11 cellular contexts compared by ENCODE assay signal in genomic region chr12:118188690-118189371, GRCh38. TPM values are rescaled to one million over a fixed set of nuclear protein-coding genes. Genes with fewer than 3 reads are reported as not detected.
DNase-seq lines count a peak whose midpoint lies in the region; ATAC-seq and TF ChIP-seq lines count a peak whose summit lies in the region.
"Had no signal": no experiment of that assay in that cellular context is flagged by ENCODE, and none has a peak within 500 bp of the region (broad histone marks: within the 10 kb centered on the region; RNA-seq: fewer than 3 reads in every experiment).

No MANE protein-coding gene starts in this region.

- H4K20me1 ChIP-seq in GM23338 (replicated peaks; ENCODE audit: insufficient read depth) = no peaks in the 10 kb centered on the region

- H3K36me3 ChIP-seq in GM23338 (ENCODE audit: insufficient read depth) (no peaks in the 10 kb centered on the region), adrenal gland (replicated peaks in 1 of 2) (no peaks in the 10 kb centered on the region), cardiac muscle cell (no peaks in the 10 kb centered on the region), rectal smooth muscle tissue (ENCODE audit: control insufficient read depth, insufficient read depth, low read length) (no peaks in the 10 kb centered on the region)
- H3K36me3 ChIP-seq: SJSA1 had no signal

- TF ChIP-seq POLR2A in adrenal gland (IDR thresholded peaks at IDR 0.05) = peak in 1 of 2 donors; percentile 29

- no peaks in the 10 kb centered on the region for H3K36me3 Mint-ChIP-seq in GM23338 (ENCODE audit: low read depth)
- peaks cover 9% of the 10 kb centered on the region for H3K36me3 Mint-ChIP-seq in T-helper 2 cell treated with Interferon-gamma antibody and Interleukin-4, amounts not matched to agents 5 μg/mL and 100 μg/mL, for 36 hours (ENCODE audit: low read depth)

- H3K27ac Mint-ChIP-seq in GM23338 = no peak overlapping the region
- no peak overlapping the region for H3K27ac Mint-ChIP-seq in T-helper 2 cell treated with Interferon-gamma antibody and Interleukin-4, amounts not matched to agents 5 μg/mL and 100 μg/mL, for 36 hours

- TF ChIP-seq CTCF in GM23338 (conservative IDR thresholded peaks at IDR 0.05; ENCODE audit: low read depth in 2 of 2) = no peak
- peak in 1 of 6 experiments; percentile 24 for TF ChIP-seq CTCF in adrenal gland (IDR thresholded peaks at IDR 0.05)
- no peak for TF ChIP-seq CTCF in cardiac muscle cell (IDR thresholded peaks at IDR 0.05; ENCODE audit: low read depth, low read length)

- H3K4me2 ChIP-seq in GM23338 = peak overlapping the region; percentile 16

- H3F3A ChIP-seq in GM23338 (replicated peaks; ENCODE audit: low read depth) = no peaks in the 10 kb centered on the region

- H2AFZ ChIP-seq in GM23338 = no peak overlapping the region

- intact Hi-C loops in adrenal gland (cut with DNase I) = no loop called here

- DNase-seq in GM23338 (ENCODE audit: low spot score) = peak; percentile 22
- peak; percentile 59 to 77 (median 65) for DNase-seq in adrenal gland
- DNase-seq in cardiac muscle cell (ENCODE audit: low read depth in 1 of 2, low spot score in 1 of 2) = peak in 1 of 2 donors; percentile 80
- DNase-seq in COLO668 (lab: John Stamatoyannopoulos, UW; ENCODE audit: unreplicated experiment) = no peak
- DNase-seq in T-helper 2 cell treated with Interferon-gamma antibody and Interleukin-4, amounts not matched to agents 5 μg/mL and 100 μg/mL, for 36 hours (ENCODE audit: low spot score) = no peak
- DNase-seq: stimulated activated CD4-positive, alpha-beta T cell treated with anti-CD3 and anti-CD28 coated beads, Interleukin-12 subunit alpha, Interleukin-12 subunit beta, amount 100 ng/mL, for 4 hours had no signal

- H3K9me2 ChIP-seq in GM23338 (ENCODE audit: insufficient read depth) = no peaks in the 10 kb centered on the region

- ATAC-seq in GM23338 (peak; percentile 14; the same call in 1 of the 3 replicates), HG02588 (IDR thresholded peaks at IDR 0.05; ENCODE audit: unreplicated experiment) (no peak), GM18868 (IDR thresholded peaks at IDR 0.05; ENCODE audit: unreplicated experiment) (no peak)
- ATAC-seq: GM12878 had no signal

- H3K27me3 Mint-ChIP-seq in GM23338 (ENCODE audit: insufficient read depth, low read depth, poor library complexity) = no peaks in the 10 kb centered on the region
- no peaks in the 10 kb centered on the region for H3K27me3 Mint-ChIP-seq in T-helper 2 cell treated with Interferon-gamma antibody and Interleukin-4, amounts not matched to agents 5 μg/mL and 100 μg/mL, for 36 hours (ENCODE audit: low read depth)

- H3K4me1 Mint-ChIP-seq in GM23338 = peaks cover 23% of the 10 kb centered on the region
- H3K4me1 Mint-ChIP-seq in T-helper 2 cell treated with Interferon-gamma antibody and Interleukin-4, amounts not matched to agents 5 μg/mL and 100 μg/mL, for 36 hours (ENCODE audit: low read depth) = no peaks in the 10 kb centered on the region

- H3K27ac ChIP-seq in GM23338 (ENCODE audit: low read depth) (0 out of 2 replicates have a peak overlapping the region, but pooled peaks have one; percentile 47), adrenal gland (peak overlapping the region in 4 of 5 donors; percentile 17 to 89 (median 62)), cardiac muscle cell (peak overlapping the region; percentile 98), rectal smooth muscle tissue (ENCODE audit: low read depth, low read length) (no peak overlapping the region)

- H3K27me3 ChIP-seq in GM23338 (ENCODE audit: insufficient read depth) (no peaks in the 10 kb centered on the region), adrenal gland (no peaks in the 10 kb centered on the region), cardiac muscle cell (no peaks in the 10 kb centered on the region), rectal smooth muscle tissue (ENCODE audit: control insufficient read depth, insufficient read depth, low read length) (no peaks in the 10 kb centered on the region)
- H3K27me3 ChIP-seq: SJSA1 had no signal

- H3K4me1 ChIP-seq in GM23338 (ENCODE audit: insufficient read depth) = peaks cover 16% of the 10 kb centered on the region
- H3K4me1 ChIP-seq in adrenal gland (replicated peaks in 1 of 2) = peaks cover 22 to 34% of the 10 kb centered on the region in 2 donors
- peaks cover 15% of the 10 kb centered on the region for H3K4me1 ChIP-seq in cardiac muscle cell (ENCODE audit: low read depth)
- peaks cover 7% of the 10 kb centered on the region for H3K4me1 ChIP-seq in rectal smooth muscle tissue (ENCODE audit: control insufficient read depth, insufficient read depth, low read length)
- H3K4me1 ChIP-seq: SJSA1 had no signal

- H3K9me3 Mint-ChIP-seq in GM23338 = no peaks in the 10 kb centered on the region
- H3K9me3 Mint-ChIP-seq in T-helper 2 cell treated with Interferon-gamma antibody and Interleukin-4, amounts not matched to agents 5 μg/mL and 100 μg/mL, for 36 hours = no peaks in the 10 kb centered on the region

- WGBS in adrenal gland, 4 donors = 25 to 46% (median 25%) methylated on average over 10 of the region's 10 CpGs

- no peak overlapping the region for H3K4me3 Mint-ChIP-seq in GM23338
- H3K4me3 Mint-ChIP-seq in T-helper 2 cell treated with Interferon-gamma antibody and Interleukin-4, amounts not matched to agents 5 μg/mL and 100 μg/mL, for 36 hours = no peak overlapping the region

- no peaks in the 10 kb centered on the region for H3K9me3 ChIP-seq in adrenal gland (replicated peaks in 1 of 3)
- no peaks in the 10 kb centered on the region for H3K9me3 ChIP-seq in cardiac muscle cell (ENCODE audit: low read depth)
- H3K9me3 ChIP-seq: SJSA1 had no signal

- H3K79me2 ChIP-seq in GM23338 (replicated peaks; ENCODE audit: insufficient read depth) = no peaks in the 10 kb centered on the region

- H3K4me3 ChIP-seq in GM23338 = no peak overlapping the region
- peak overlapping the region in 1 of 4 donors; percentile 43 for H3K4me3 ChIP-seq in adrenal gland
- H3K4me3 ChIP-seq in cardiac muscle cell = peak overlapping the region; percentile 9
- H3K4me3 ChIP-seq in rectal smooth muscle tissue (ENCODE audit: low read length) = peak overlapping the region; percentile 60
- H3K4me3 ChIP-seq: GM12878 had no signal

- H3K9ac ChIP-seq in rectal smooth muscle tissue (ENCODE audit: low read length) = no peak overlapping the region

TF ChIP-seq in GM23338, 12 proteins besides CTCF, POLR2A, EP300 and RAD21 (continues in another document):
- TF ChIP-seq POLR2AphosphoS5 (IDR thresholded peaks at IDR 0.05; ENCODE audit: low read depth) (no peak), ZNF114 (CRISPR knock-in tag; IDR thresholded peaks at IDR 0.05) (no peak)

RNA-seq across cellular contexts. Expression of gene PEBP1, which starts 52.9 kb away (rescaled TPM):
- total RNA-seq in GM23338 (2014; rRNA removed; shearing (Covaris generic)) = 442 and 453 TPM in 2 replicates
- polyA plus RNA-seq in GM23338 (2016; fragmentation: Nextera tagmentation; extraction: Ambion mirVana) (819 and 844 TPM in 2 replicates), adrenal gland (1,000 to 10,000 TPM; 1,847 to 2,719 (median 2,102) TPM), cardiac muscle cell (468 and 511 TPM in 2 replicates)
- total RNA-seq in adrenal gland (1,000 to 10,000 TPM; 1,179 to 3,690 (median 2,679) TPM), cardiac muscle cell (404 and 408 TPM in 2 replicates)

Comparison
In these comparisons a context has a peak if more than half of its experiments do, and no peak if none do; other contexts are left out.
1. DNase-seq: peak in GM23338 (single experiment) and adrenal gland (7 of 7); none in COLO668 (single experiment) and T-helper 2 cell treated with Interferon-gamma antibody and Interleukin-4, amounts not matched to agents 5 μg/mL and 100 μg/mL, for 36 hours (single experiment).